In the genomic region with DNA sequence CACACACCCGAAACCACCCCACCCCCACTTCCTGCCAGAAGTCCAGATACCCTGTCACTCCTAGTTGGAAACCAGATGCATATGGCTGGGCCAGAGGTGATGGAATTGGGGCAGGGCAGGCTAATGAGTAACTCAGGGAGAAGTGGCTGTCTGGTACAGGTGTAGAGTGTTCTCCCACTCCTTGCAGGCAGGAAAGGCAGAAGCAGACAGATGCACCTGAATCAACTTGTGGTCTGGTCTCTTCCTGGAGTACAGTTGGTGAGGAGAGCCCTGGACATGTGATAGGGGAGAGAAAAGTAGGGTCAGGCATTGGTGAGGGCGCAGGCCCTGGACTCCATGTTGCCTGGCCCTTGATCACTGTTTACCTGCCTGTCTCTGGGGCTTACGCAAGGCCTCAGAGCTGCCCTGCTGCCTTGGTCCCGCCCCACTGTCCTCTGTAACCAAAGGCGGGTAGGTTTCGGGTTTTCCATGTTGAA, we compare ENCODE assay signal across 10 cellular contexts. TPM values are rescaled to one million over a fixed set of nuclear protein-coding genes. Genes with fewer than 3 reads are reported as not detected.
DNase-seq lines count a peak whose midpoint lies in the region; ATAC-seq, FAIRE-seq and TF ChIP-seq lines count a peak whose summit lies in the region.
"Had no signal": no experiment of that assay in that cellular context is flagged by ENCODE, and none has a peak within 500 bp of the region (broad histone marks: within the 10 kb centered on the region; RNA-seq: fewer than 3 reads in every experiment).

No MANE protein-coding gene starts in this region.

- no peaks in the 10 kb centered on the region for H3K36me3 ChIP-seq in GM12878 (ENCODE audit: control insufficient read depth in 2 of 2, insufficient read depth in 2 of 2, low read length in 1 of 2)
- H3K36me3 ChIP-seq in lower lobe of right lung, result no peaks in the 10 kb centered on the region
- H3K36me3 ChIP-seq: HAP-1 had no signal

- POLR2A ChIA-PET in GM12878 (lab: Charles Lee), result no interaction called here

- peak overlapping the region; percentile 89 for H3K27ac ChIP-seq in C4-2B
- no peak overlapping the region for H3K27ac ChIP-seq in GM12878 (ENCODE audit: control insufficient read depth, insufficient read depth)
- peak overlapping the region; percentile 72 for H3K27ac ChIP-seq in lower lobe of right lung

- H2AFZ ChIP-seq in GM12878 (ENCODE audit: control insufficient read depth, low read depth, low read length), result no peak overlapping the region

- SMC1A ChIA-PET in GM12878 (lab: Charles Lee; ENCODE audit: uncharacterized antibody, unreplicated experiment), result no interaction called here

- no peak overlapping the region for H3K9ac ChIP-seq in GM12878 (ENCODE audit: control insufficient read depth, insufficient read depth, low read length)

- no peak for TF ChIP-seq RAD21 in GM12878 (IDR thresholded peaks at IDR 0.05; ENCODE audit: insufficient read depth, low read depth, low read length)

- TF ChIP-seq CTCF in C4-2B (conservative IDR thresholded peaks at IDR 0.05) (no peak), GM12878 (IDR thresholded peaks at IDR 0.05 in 2 of 3, conservative IDR thresholded peaks at IDR 0.05 in 1 of 3; ENCODE audit: control insufficient read depth in 2 of 3, extremely low read depth in 1 of 3, insufficient read depth in 1 of 3, low read depth in 3 of 3, low read length in 3 of 3) (no peak), lower lobe of right lung (IDR thresholded peaks at IDR 0.05) (no peak), GM13976 (IDR thresholded peaks at IDR 0.05; ENCODE audit: borderline replicate concordance, control extremely low read depth, extremely low read depth, insufficient read depth, missing control alignments) (no peak)

- peaks cover 23% of the 10 kb centered on the region for H3K4me1 ChIP-seq in GM12878 (ENCODE audit: control insufficient read depth, insufficient read depth, low read length)
- peaks cover 30% of the 10 kb centered on the region for H3K4me1 ChIP-seq in lower lobe of right lung

- H3K9me3 ChIP-seq in GM12878 (replicated peaks; ENCODE audit: control insufficient read depth, insufficient read depth, low read length) (no peaks in the 10 kb centered on the region), lower lobe of right lung (no peaks in the 10 kb centered on the region)
- H3K9me3 ChIP-seq: HAP-1 had no signal

- intact Hi-C loops in GM12878 (cut with micrococcal nuclease; ENCODE audit: unreplicated experiment), result loop anchor here (5.0 kb wide), 1 partner anchor 71 kb away; no protein-coding TSS in a partner anchor
- intact Hi-C loops in lower lobe of right lung (cut with DNase I), result no loop called here

- H3K27me3 ChIP-seq in GM12878 (replicated peaks in 1 of 2; ENCODE audit: control insufficient read depth in 2 of 2, insufficient read depth in 2 of 2, low read length in 1 of 2) (peaks cover 6 to 7% of the 10 kb centered on the region in 2 experiments), lower lobe of right lung (ENCODE audit: low read depth) (no peaks in the 10 kb centered on the region)

- no TSS peak for BruUV-seq in GM12878 (replicated peaks; lab: Mats Ljungman, UMichigan)

- H3K79me2 ChIP-seq in GM12878 (ENCODE audit: control insufficient read depth, insufficient read depth, low read length), result no peaks in the 10 kb centered on the region

- TF ChIP-seq EP300 in GM12878 (IDR thresholded peaks at IDR 0.05; ENCODE audit: borderline replicate concordance in 1 of 2, control insufficient read depth in 1 of 2, low read depth in 2 of 2, low read length in 2 of 2), result no peak

- RAD21 ChIA-PET in GM12878 (lab: Charles Lee; ENCODE audit: unreplicated experiment), result interaction anchor here (1.0 kb wide), 1 partner anchor 38 kb away, joined by 3 read pairs; no protein-coding TSS in a partner anchor

- no peak for TF ChIP-seq POLR2A in GM12878 (IDR thresholded peaks at IDR 0.05; ENCODE audit: low read depth, low read length)

- CTCF ChIA-PET in GM12878 (lab: Yijun Ruan, JAX), result no interaction called here

- DNase-seq in HuH-7 (ENCODE audit: low spot score) (peak; percentile 58), GM12878 (ENCODE audit: low read depth, low spot score) (no peak), lower lobe of right lung (peak; percentile 73), hippocampal formation (lab: John Stamatoyannopoulos, UW) (no peak), GM13976 (ENCODE audit: low spot score) (no peak)

- no peaks in the 10 kb centered on the region for H4K20me1 ChIP-seq in GM12878 (ENCODE audit: control insufficient read depth, insufficient read depth)

- WGBS in GM12878 (ENCODE audit: insufficient coverage, insufficient replicate concordance, low lambda C conversion rate, missing lambda C conversion rate), result 67% methylated on average over 6 of the region's 6 CpGs

- in situ Hi-C loops in GM12878 (cut with MboI) (loop anchor here (5.0 kb wide), 1 partner anchor 66 kb away; no protein-coding TSS in a partner anchor), GM13976 (cut with MboI; ENCODE audit: low sequenced_read_pairs, unreplicated experiment) (no loop called here)

- ATAC-seq in GM12878 (no peak), lower lobe of right lung (peak; percentile 69 to 73), HG02678 (IDR thresholded peaks at IDR 0.05; ENCODE audit: unreplicated experiment) (no peak), HG03095 (IDR thresholded peaks at IDR 0.05; ENCODE audit: unreplicated experiment) (no peak)

- H3K4me3 ChIP-seq in GM12878 (no peak overlapping the region), lower lobe of right lung (peak overlapping the region; percentile 82)
- H3K4me3 ChIP-seq: HAP-1 had no signal

- FAIRE-seq in GM12878 (lab: Jason Lieb, UNC), result no peak
- FAIRE-seq: G401.6 had no signal

- H3K4me2 ChIP-seq in GM12878 (ENCODE audit: control insufficient read depth, insufficient read depth), result no peak overlapping the region

TF ChIP-seq in GM12878, 131 proteins besides CTCF, POLR2A, EP300 and RAD21:
- TF ChIP-seq CREB1 (IDR thresholded peaks at IDR 0.05; ENCODE audit: low read depth) (no peak), EED (IDR thresholded peaks at IDR 0.05; ENCODE audit: low read depth) (0 out of 2 replicates have a peak, but pooled peaks have one; percentile 41)
TF ChIP-seq in GM12878: peak in this region for 1.

RNA-seq across cellular contexts. Expression of gene CGN, which starts 2.5 kb away (rescaled TPM):
- total RNA-seq in GM12878 (2013; cell fraction: nucleolus; rRNA removed), result 1.6 and 4.0 TPM in 2 replicates
- total RNA-seq in GM12878 (2014; rRNA removed) (2.9 and 3.9 TPM in 2 replicates), GM12878 (2014; rRNA removed; fragmentation: Illumina TruSeq; extraction: Trizol) (2.7 and 3.0 TPM in 2 replicates), GM12878 (2021) (6.5 and 6.6 TPM in 2 replicates), lower lobe of right lung (52.9 TPM)
- 0.96 TPM for polyA plus RNA-seq in GM12878 (2011; ENCODE audit: low read depth)
- polyA plus RNA-seq in GM12878 (2011; rRNA removed) (0.11 and 0.20 TPM in 2 replicates), GM12878 (2014; fragmentation: Illumina TruSeq; extraction: Trizol) (6.0 and 6.5 TPM in 2 replicates), GM12878 (2014; fragmentation: Nextera tagmentation; extraction: Ambion mirVana) (1 to 10 TPM in 1 of 2 experiments, under 1 TPM in 1; 0.47 to 1.8 TPM), GM12878 (2014; rRNA removed) (3.8 and 3.9 TPM in 2 replicates), GM12878 (2016; fragmentation: Nextera tagmentation; extraction: Ambion mirVana) (1 to 10 TPM; 4.1 to 5.0 TPM)
- 0.01 and 0.10 TPM in 2 replicates for polyA plus RNA-seq in GM12878 (2011; cell fraction: cytosol; rRNA removed)
- 0.31 and 0.82 TPM in 2 replicates for polyA plus RNA-seq in GM12878 (2011; cell fraction: nucleus; rRNA removed)
- polyA plus RNA-seq in GM12878 (2012), result 1.7 and 1.8 TPM in 2 replicates
- 0.31 TPM in 1 of 2 replicates, not detected in the other for polyA minus RNA-seq in GM12878 (2011; rRNA and poly(A)+ RNA removed)
- not detected in 2 replicates for polyA minus RNA-seq in GM12878 (2011; cell fraction: cytosol; rRNA and poly(A)+ RNA removed)
- polyA minus RNA-seq in GM12878 (2011; cell fraction: nucleus; rRNA and poly(A)+ RNA removed), result 0.12 and 0.67 TPM in 2 replicates

RNA-seq across cellular contexts. Expression of gene TUFT1, which starts 26.4 kb away (rescaled TPM):
- total RNA-seq in GM12878 (2013; cell fraction: nucleolus; rRNA removed), result not detected in 2 replicates
- total RNA-seq in GM12878 (2014; rRNA removed), result 2.7 and 4.3 TPM in 2 replicates
- total RNA-seq in GM12878 (2014; rRNA removed; fragmentation: Illumina TruSeq; extraction: Trizol), result 2.9 and 3.2 TPM in 2 replicates
- total RNA-seq in GM12878 (2021), result 2.6 and 4.1 TPM in 2 replicates
- polyA plus RNA-seq in GM12878 (2011; ENCODE audit: low read depth), result 0.83 TPM
- polyA plus RNA-seq in GM12878 (2011; rRNA removed), result 0.08 TPM in 1 of 2 replicates, not detected in the other
- 0.05 and 0.15 TPM in 2 replicates for polyA plus RNA-seq in GM12878 (2011; cell fraction: cytosol; rRNA removed)
- polyA plus RNA-seq in GM12878 (2011; cell fraction: nucleus; rRNA removed), result 0.10 TPM in 1 of 2 replicates, not detected in the other
- 1.6 and 1.9 TPM in 2 replicates for polyA plus RNA-seq in GM12878 (2012)
- 3.6 and 4.0 TPM in 2 replicates for polyA plus RNA-seq in GM12878 (2014; fragmentation: Illumina TruSeq; extraction: Trizol)
- 1 to 10 TPM; 3.7 to 4.3 TPM for polyA plus RNA-seq in GM12878 (2014; fragmentation: Nextera tagmentation; extraction: Ambion mirVana)
- 3.2 and 4.0 TPM in 2 replicates for polyA plus RNA-seq in GM12878 (2014; rRNA removed)
- 1 to 10 TPM; 2.2 to 2.8 TPM for polyA plus RNA-seq in GM12878 (2016; fragmentation: Nextera tagmentation; extraction: Ambion mirVana)
- 0.31 TPM in 1 of 2 replicates, not detected in the other for polyA minus RNA-seq in GM12878 (2011; rRNA and poly(A)+ RNA removed)
- polyA minus RNA-seq in GM12878 (2011; cell fraction: cytosol; rRNA and poly(A)+ RNA removed), result 0.42 TPM in 1 of 2 replicates, not detected in the other
- polyA minus RNA-seq in GM12878 (2011; cell fraction: nucleus; rRNA and poly(A)+ RNA removed), result not detected in 2 replicates
- total RNA-seq in lower lobe of right lung, result 10.5 TPM

RNA-seq across cellular contexts. Expression of gene POGZ, which starts 54.4 kb away (rescaled TPM):
- 197 and 222 TPM in 2 replicates for total RNA-seq in GM12878 (2013; cell fraction: nucleolus; rRNA removed)
- 32.5 and 33.0 TPM in 2 replicates for total RNA-seq in GM12878 (2014; rRNA removed)
- total RNA-seq in GM12878 (2014; rRNA removed; fragmentation: Illumina TruSeq; extraction: Trizol), result 39.1 and 44.9 TPM in 2 replicates
- total RNA-seq in GM12878 (2021), result 80.6 and 84.4 TPM in 2 replicates
- polyA plus RNA-seq in GM12878 (2011; ENCODE audit: low read depth), result 25.3 TPM
- polyA plus RNA-seq in GM12878 (2011; rRNA removed), result 41.2 and 62.2 TPM in 2 replicates
- 34.2 and 45.4 TPM in 2 replicates for polyA plus RNA-seq in GM12878 (2011; cell fraction: cytosol; rRNA removed)
- polyA plus RNA-seq in GM12878 (2011; cell fraction: nucleus; rRNA removed), result 110 and 121 TPM in 2 replicates
- polyA plus RNA-seq in GM12878 (2012), result 34.9 and 39.5 TPM in 2 replicates
- 64.4 and 74.5 TPM in 2 replicates for polyA plus RNA-seq in GM12878 (2014; fragmentation: Illumina TruSeq; extraction: Trizol)
- 10 to 100 TPM; 11.3 to 26.9 TPM for polyA plus RNA-seq in GM12878 (2014; fragmentation: Nextera tagmentation; extraction: Ambion mirVana)
- 46.8 and 47.4 TPM in 2 replicates for polyA plus RNA-seq in GM12878 (2014; rRNA removed)
- polyA plus RNA-seq in GM12878 (2016; fragmentation: Nextera tagmentation; extraction: Ambion mirVana), result 10 to 100 TPM; 13.3 to 19.6 TPM
- 100 and 151 TPM in 2 replicates for polyA minus RNA-seq in GM12878 (2011; rRNA and poly(A)+ RNA removed)
- polyA minus RNA-seq in GM12878 (2011; cell fraction: cytosol; rRNA and poly(A)+ RNA removed), result 21.8 and 33.8 TPM in 2 replicates
- polyA minus RNA-seq in GM12878 (2011; cell fraction: nucleus; rRNA and poly(A)+ RNA removed), result 56.3 and 104 TPM in 2 replicates
- total RNA-seq in lower lobe of right lung, result 98.1 TPM

Comparison
In these comparisons a context has a peak if more than half of its experiments do, and no peak if none do; other contexts are left out.
1. DNase-seq: peak in HuH-7 (single experiment) and lower lobe of right lung (single experiment); none in GM12878 (single experiment), hippocampal formation (0 of 2) and GM13976 (single experiment).
2. ATAC-seq: peak in lower lobe of right lung (2 of 2); none in GM12878 (single experiment), HG02678 (single experiment) and HG03095 (single experiment).